Comparison of ENCODE assay signal across 2 cellular contexts in the genomic region with DNA sequence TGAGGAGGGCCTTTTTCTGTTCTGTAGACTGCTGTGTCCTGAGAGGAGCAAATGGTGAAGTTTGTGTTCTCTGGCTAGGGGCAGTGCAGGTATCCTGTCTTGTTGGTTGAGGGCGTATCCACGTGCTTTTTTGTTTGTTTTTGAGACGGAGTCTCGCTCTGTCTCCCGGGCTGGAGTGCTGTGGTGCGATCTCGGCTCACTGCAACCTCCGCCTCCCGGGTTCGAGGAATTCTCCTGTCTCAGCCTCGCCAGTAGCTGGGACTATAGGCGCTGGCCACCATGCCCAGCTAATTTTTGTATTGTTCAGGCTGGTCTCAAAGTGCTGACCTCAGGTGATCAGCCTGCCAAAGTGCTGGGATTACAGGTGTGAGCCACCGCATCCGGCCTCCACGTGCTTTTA.
TF ChIP-seq lines count a peak whose summit lies in the region.

No MANE protein-coding gene starts in this region.

TF ChIP-seq in K562, 482 proteins besides CTCF, POLR2A, EP300 and RAD21:
- TF ChIP-seq, protein P1, sequence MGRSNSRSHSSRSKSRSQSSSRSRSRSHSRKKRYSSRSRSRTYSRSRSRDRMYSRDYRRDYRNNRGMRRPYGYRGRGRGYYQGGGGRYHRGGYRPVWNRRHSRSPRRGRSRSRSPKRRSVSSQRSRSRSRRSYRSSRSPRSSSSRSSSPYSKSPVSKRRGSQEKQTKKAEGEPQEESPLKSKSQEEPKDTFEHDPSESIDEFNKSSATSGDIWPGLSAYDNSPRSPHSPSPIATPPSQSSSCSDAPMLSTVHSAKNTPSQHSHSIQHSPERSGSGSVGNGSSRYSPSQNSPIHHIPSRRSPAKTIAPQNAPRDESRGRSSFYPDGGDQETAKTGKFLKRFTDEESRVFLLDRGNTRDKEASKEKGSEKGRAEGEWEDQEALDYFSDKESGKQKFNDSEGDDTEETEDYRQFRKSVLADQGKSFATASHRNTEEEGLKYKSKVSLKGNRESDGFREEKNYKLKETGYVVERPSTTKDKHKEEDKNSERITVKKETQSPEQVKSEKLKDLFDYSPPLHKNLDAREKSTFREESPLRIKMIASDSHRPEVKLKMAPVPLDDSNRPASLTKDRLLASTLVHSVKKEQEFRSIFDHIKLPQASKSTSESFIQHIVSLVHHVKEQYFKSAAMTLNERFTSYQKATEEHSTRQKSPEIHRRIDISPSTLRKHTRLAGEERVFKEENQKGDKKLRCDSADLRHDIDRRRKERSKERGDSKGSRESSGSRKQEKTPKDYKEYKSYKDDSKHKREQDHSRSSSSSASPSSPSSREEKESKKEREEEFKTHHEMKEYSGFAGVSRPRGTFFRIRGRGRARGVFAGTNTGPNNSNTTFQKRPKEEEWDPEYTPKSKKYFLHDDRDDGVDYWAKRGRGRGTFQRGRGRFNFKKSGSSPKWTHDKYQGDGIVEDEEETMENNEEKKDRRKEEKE (IDR thresholded peaks at IDR 0.05; ENCODE audit: borderline replicate concordance in 1 of 2, control insufficient read depth in 1 of 2, low read depth in 2 of 2, low read length in 1 of 2): no peak
- TF ChIP-seq, protein P2, sequence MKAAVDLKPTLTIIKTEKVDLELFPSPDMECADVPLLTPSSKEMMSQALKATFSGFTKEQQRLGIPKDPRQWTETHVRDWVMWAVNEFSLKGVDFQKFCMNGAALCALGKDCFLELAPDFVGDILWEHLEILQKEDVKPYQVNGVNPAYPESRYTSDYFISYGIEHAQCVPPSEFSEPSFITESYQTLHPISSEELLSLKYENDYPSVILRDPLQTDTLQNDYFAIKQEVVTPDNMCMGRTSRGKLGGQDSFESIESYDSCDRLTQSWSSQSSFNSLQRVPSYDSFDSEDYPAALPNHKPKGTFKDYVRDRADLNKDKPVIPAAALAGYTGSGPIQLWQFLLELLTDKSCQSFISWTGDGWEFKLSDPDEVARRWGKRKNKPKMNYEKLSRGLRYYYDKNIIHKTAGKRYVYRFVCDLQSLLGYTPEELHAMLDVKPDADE (conservative IDR thresholded peaks at IDR 0.05; ENCODE audit: control insufficient read depth, low read depth, low read length): no peak
- no peak for TF ChIP-seq CBX3 (IDR thresholded peaks at IDR 0.05; ENCODE audit: borderline replicate concordance in 1 of 2, low read length in 2 of 2)
- no peak for TF ChIP-seq TAF1 (IDR thresholded peaks at IDR 0.05; ENCODE audit: control insufficient read depth, extremely low read depth, insufficient read depth, low read length, severe bottlenecking)

TF ChIP-seq in HepG2, 621 proteins besides CTCF, POLR2A, EP300 and RAD21:
- TF ChIP-seq GZF1 (CRISPR knock-in tag; IDR thresholded peaks at IDR 0.05): no peak
- TF ChIP-seq ZNF441 (CRISPR knock-in tag; IDR thresholded peaks at IDR 0.05; ENCODE audit: borderline replicate concordance): peak; percentile 99
- TF ChIP-seq, protein P3, sequence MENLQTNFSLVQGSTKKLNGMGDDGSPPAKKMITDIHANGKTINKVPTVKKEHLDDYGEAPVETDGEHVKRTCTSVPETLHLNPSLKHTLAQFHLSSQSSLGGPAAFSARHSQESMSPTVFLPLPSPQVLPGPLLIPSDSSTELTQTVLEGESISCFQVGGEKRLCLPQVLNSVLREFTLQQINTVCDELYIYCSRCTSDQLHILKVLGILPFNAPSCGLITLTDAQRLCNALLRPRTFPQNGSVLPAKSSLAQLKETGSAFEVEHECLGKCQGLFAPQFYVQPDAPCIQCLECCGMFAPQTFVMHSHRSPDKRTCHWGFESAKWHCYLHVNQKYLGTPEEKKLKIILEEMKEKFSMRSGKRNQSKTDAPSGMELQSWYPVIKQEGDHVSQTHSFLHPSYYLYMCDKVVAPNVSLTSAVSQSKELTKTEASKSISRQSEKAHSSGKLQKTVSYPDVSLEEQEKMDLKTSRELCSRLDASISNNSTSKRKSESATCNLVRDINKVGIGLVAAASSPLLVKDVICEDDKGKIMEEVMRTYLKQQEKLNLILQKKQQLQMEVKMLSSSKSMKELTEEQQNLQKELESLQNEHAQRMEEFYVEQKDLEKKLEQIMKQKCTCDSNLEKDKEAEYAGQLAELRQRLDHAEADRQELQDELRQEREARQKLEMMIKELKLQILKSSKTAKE (CRISPR knock-in tag; IDR thresholded peaks at IDR 0.05; ENCODE audit: borderline replicate concordance): no peak
- TF ChIP-seq ZNF572 (CRISPR knock-in tag; IDR thresholded peaks at IDR 0.05): no peak
- TF ChIP-seq, protein P4, sequence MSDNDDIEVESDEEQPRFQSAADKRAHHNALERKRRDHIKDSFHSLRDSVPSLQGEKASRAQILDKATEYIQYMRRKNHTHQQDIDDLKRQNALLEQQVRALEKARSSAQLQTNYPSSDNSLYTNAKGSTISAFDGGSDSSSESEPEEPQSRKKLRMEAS (IDR thresholded peaks at IDR 0.05): peak; percentile 60
- no peak for TF ChIP-seq ZNF564 (CRISPR knock-in tag; IDR thresholded peaks at IDR 0.05)
- no peak for TF ChIP-seq BORCS8-MEF2B (CRISPR knock-in tag; IDR thresholded peaks at IDR 0.05)
- TF ChIP-seq BRD4 (CRISPR knock-in tag; IDR thresholded peaks at IDR 0.05): no peak
- no peak for TF ChIP-seq MTA3 (CRISPR knock-in tag; IDR thresholded peaks at IDR 0.05)
- TF ChIP-seq, protein P5, sequence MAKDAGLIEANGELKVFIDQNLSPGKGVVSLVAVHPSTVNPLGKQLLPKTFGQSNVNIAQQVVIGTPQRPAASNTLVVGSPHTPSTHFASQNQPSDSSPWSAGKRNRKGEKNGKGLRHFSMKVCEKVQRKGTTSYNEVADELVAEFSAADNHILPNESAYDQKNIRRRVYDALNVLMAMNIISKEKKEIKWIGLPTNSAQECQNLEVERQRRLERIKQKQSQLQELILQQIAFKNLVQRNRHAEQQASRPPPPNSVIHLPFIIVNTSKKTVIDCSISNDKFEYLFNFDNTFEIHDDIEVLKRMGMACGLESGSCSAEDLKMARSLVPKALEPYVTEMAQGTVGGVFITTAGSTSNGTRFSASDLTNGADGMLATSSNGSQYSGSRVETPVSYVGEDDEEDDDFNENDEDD (CRISPR knock-in tag; IDR thresholded peaks at IDR 0.05; ENCODE audit: borderline replicate concordance): peak; percentile 49; the same call in 1 of the 2 replicates
- peak; percentile 33; the same call in 1 of the 2 replicates for TF ChIP-seq MYC (CRISPR knock-in tag; IDR thresholded peaks at IDR 0.05; ENCODE audit: borderline replicate concordance)
- no peak for TF ChIP-seq TOPORS (CRISPR knock-in tag; IDR thresholded peaks at IDR 0.05)
- peak; percentile 20; the same call in 1 of the 2 replicates for TF ChIP-seq ZNF878 (CRISPR knock-in tag; IDR thresholded peaks at IDR 0.05)
- TF ChIP-seq ZNF207 (IDR thresholded peaks at IDR 0.05; ENCODE audit: borderline replicate concordance): no peak
- 0 out of 2 replicates have a peak, but pooled peaks have one; percentile 13 for TF ChIP-seq ZMYM3 (CRISPR knock-in tag; IDR thresholded peaks at IDR 0.05)
- 0 out of 2 replicates have a peak, but pooled peaks have one; percentile 12 for TF ChIP-seq SALL1 (CRISPR knock-in tag; IDR thresholded peaks at IDR 0.05)
- no peak for TF ChIP-seq NFYB (CRISPR knock-in tag; IDR thresholded peaks at IDR 0.05)
- TF ChIP-seq KLF9 (CRISPR knock-in tag; IDR thresholded peaks at IDR 0.05; ENCODE audit: low read depth): no peak
- TF ChIP-seq, protein P6, sequence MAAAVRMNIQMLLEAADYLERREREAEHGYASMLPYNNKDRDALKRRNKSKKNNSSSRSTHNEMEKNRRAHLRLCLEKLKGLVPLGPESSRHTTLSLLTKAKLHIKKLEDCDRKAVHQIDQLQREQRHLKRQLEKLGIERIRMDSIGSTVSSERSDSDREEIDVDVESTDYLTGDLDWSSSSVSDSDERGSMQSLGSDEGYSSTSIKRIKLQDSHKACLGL (CRISPR knock-in tag; IDR thresholded peaks at IDR 0.05): peak; percentile 47; the same call in 1 of the 2 replicates
- TF ChIP-seq, protein P7, sequence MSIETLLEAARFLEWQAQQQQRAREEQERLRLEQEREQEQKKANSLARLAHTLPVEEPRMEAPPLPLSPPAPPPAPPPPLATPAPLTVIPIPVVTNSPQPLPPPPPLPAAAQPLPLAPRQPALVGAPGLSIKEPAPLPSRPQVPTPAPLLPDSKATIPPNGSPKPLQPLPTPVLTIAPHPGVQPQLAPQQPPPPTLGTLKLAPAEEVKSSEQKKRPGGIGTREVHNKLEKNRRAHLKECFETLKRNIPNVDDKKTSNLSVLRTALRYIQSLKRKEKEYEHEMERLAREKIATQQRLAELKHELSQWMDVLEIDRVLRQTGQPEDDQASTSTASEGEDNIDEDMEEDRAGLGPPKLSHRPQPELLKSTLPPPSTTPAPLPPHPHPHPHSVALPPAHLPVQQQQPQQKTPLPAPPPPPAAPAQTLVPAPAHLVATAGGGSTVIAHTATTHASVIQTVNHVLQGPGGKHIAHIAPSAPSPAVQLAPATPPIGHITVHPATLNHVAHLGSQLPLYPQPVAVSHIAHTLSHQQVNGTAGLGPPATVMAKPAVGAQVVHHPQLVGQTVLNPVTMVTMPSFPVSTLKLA (IDR thresholded peaks at IDR 0.05): 0 out of 2 replicates have a peak, but pooled peaks have one; percentile 27
- TF ChIP-seq CHD2 (IDR thresholded peaks at IDR 0.05; ENCODE audit: low read depth, low read length): no peak
- TF ChIP-seq, protein P8, sequence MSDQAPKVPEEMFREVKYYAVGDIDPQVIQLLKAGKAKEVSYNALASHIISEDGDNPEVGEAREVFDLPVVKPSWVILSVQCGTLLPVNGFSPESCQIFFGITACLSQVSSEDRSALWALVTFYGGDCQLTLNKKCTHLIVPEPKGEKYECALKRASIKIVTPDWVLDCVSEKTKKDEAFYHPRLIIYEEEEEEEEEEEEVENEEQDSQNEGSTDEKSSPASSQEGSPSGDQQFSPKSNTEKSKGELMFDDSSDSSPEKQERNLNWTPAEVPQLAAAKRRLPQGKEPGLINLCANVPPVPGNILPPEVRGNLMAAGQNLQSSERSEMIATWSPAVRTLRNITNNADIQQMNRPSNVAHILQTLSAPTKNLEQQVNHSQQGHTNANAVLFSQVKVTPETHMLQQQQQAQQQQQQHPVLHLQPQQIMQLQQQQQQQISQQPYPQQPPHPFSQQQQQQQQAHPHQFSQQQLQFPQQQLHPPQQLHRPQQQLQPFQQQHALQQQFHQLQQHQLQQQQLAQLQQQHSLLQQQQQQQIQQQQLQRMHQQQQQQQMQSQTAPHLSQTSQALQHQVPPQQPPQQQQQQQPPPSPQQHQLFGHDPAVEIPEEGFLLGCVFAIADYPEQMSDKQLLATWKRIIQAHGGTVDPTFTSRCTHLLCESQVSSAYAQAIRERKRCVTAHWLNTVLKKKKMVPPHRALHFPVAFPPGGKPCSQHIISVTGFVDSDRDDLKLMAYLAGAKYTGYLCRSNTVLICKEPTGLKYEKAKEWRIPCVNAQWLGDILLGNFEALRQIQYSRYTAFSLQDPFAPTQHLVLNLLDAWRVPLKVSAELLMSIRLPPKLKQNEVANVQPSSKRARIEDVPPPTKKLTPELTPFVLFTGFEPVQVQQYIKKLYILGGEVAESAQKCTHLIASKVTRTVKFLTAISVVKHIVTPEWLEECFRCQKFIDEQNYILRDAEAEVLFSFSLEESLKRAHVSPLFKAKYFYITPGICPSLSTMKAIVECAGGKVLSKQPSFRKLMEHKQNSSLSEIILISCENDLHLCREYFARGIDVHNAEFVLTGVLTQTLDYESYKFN (CRISPR knock-in tag; conservative IDR thresholded peaks at IDR 0.05): no peak
- no peak for TF ChIP-seq SOX6 (IDR thresholded peaks at IDR 0.05)
- TF ChIP-seq SOX6 (CRISPR knock-in tag; IDR thresholded peaks at IDR 0.05): 0 out of 2 replicates have a peak, but pooled peaks have one; percentile 20
- TF ChIP-seq TBL1XR1 (IDR thresholded peaks at IDR 0.05; ENCODE audit: borderline replicate concordance, low read length, partially characterized antibody): no peak
- TF ChIP-seq, protein P9, sequence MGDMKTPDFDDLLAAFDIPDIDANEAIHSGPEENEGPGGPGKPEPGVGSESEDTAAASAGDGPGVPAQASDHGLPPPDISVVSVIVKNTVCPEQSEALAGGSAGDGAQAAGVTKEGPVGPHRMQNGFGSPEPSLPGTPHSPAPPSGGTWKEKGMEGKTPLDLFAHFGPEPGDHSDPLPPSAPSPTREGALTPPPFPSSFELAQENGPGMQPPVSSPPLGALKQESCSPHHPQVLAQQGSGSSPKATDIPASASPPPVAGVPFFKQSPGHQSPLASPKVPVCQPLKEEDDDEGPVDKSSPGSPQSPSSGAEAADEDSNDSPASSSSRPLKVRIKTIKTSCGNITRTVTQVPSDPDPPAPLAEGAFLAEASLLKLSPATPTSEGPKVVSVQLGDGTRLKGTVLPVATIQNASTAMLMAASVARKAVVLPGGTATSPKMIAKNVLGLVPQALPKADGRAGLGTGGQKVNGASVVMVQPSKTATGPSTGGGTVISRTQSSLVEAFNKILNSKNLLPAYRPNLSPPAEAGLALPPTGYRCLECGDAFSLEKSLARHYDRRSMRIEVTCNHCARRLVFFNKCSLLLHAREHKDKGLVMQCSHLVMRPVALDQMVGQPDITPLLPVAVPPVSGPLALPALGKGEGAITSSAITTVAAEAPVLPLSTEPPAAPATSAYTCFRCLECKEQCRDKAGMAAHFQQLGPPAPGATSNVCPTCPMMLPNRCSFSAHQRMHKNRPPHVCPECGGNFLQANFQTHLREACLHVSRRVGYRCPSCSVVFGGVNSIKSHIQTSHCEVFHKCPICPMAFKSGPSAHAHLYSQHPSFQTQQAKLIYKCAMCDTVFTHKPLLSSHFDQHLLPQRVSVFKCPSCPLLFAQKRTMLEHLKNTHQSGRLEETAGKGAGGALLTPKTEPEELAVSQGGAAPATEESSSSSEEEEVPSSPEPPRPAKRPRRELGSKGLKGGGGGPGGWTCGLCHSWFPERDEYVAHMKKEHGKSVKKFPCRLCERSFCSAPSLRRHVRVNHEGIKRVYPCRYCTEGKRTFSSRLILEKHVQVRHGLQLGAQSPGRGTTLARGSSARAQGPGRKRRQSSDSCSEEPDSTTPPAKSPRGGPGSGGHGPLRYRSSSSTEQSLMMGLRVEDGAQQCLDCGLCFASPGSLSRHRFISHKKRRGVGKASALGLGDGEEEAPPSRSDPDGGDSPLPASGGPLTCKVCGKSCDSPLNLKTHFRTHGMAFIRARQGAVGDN (CRISPR knock-in tag; IDR thresholded peaks at IDR 0.05): peak; percentile 69
